ENCODE assay signal across 1 cellular context in the genomic region with DNA sequence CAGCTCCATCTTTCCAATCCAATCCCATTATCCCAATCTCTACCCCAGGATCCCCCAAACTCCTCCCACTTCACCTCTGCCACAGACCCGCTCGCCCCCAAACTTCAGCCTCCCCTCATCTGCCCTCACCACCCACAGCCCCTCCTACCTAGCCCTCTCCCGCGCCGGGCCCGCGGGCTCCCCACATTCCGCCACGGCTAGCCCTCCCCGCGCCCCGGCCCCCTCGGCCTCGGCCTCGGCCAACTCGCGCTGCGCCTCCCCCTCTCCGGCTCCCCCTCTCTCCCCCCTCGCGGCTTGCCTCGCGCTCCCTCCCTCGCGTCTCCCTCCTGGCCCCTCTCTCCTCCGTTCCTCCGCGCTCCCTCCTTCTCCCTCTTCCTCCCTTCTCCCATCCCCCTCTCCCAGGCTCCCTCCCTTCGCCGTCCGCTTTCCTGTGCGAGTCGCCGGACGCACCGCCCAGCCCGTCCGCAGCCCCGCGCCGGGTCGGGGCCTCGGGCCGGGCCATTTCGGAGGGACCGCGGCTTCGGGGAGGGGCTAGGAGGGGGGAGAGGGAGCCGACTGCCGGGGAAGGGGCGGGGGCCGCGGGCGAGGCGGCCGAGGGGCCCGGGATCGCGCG.
TF ChIP-seq lines count a peak whose summit lies in the region.

A gene with protein sequence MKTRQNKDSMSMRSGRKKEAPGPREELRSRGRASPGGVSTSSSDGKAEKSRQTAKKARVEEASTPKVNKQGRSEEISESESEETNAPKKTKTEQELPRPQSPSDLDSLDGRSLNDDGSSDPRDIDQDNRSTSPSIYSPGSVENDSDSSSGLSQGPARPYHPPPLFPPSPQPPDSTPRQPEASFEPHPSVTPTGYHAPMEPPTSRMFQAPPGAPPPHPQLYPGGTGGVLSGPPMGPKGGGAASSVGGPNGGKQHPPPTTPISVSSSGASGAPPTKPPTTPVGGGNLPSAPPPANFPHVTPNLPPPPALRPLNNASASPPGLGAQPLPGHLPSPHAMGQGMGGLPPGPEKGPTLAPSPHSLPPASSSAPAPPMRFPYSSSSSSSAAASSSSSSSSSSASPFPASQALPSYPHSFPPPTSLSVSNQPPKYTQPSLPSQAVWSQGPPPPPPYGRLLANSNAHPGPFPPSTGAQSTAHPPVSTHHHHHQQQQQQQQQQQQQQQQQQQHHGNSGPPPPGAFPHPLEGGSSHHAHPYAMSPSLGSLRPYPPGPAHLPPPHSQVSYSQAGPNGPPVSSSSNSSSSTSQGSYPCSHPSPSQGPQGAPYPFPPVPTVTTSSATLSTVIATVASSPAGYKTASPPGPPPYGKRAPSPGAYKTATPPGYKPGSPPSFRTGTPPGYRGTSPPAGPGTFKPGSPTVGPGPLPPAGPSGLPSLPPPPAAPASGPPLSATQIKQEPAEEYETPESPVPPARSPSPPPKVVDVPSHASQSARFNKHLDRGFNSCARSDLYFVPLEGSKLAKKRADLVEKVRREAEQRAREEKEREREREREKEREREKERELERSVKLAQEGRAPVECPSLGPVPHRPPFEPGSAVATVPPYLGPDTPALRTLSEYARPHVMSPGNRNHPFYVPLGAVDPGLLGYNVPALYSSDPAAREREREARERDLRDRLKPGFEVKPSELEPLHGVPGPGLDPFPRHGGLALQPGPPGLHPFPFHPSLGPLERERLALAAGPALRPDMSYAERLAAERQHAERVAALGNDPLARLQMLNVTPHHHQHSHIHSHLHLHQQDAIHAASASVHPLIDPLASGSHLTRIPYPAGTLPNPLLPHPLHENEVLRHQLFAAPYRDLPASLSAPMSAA (N-terminal part only) (plus strand): TSS at position 581 of the 613 bp plus-strand sequence. CDS start 6,043 bp downstream, outside the sequence.

TF ChIP-seq in HCT116, 20 proteins besides CTCF, POLR2A, EP300 and RAD21:
- TF ChIP-seq, protein P1, sequence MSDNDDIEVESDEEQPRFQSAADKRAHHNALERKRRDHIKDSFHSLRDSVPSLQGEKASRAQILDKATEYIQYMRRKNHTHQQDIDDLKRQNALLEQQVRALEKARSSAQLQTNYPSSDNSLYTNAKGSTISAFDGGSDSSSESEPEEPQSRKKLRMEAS (IDR thresholded peaks at IDR 0.05) = no peak
- TF ChIP-seq ZFX (IDR thresholded peaks at IDR 0.05) (peak; percentile 76), POLR2AphosphoS5 (IDR thresholded peaks at IDR 0.05; ENCODE audit: low read depth, low read length) (peak; percentile 59), EZH2 (IDR thresholded peaks at IDR 0.05) (no peak), SIN3A (IDR thresholded peaks at IDR 0.05; ENCODE audit: low read depth) (no peak), TCF7L2 (IDR thresholded peaks at IDR 0.05; ENCODE audit: borderline replicate concordance, extremely low read depth, insufficient read depth, insufficient read length) (peak; percentile 25), CBX3 (IDR thresholded peaks at IDR 0.05; ENCODE audit: low read depth) (no peak)
